ENCODE assay signal across 23 cellular contexts in the genomic region with DNA sequence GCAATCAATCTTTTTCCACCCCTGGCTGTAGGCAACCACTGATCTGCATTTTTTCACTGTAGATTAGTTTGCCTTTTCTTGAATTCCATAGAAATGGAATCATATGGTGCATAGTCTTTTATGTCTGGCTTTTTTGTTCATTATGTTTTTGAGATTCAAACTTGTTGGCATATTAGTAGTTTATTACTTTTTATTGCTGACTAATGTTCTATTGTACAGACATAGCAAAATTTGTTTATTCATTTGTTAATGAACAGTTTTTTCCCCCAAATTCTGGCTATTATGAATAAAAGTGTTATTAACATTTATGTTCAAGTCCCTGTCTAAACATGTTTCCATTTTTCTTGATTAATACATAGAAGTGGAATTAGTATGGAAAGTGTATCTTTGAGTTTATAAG. TPM values are rescaled to one million over a fixed set of nuclear protein-coding genes. Genes with fewer than 3 reads are reported as not detected.
A peak's percentile ranks its signal among the peaks of the same experiment; 100 is the strongest.
DNase-seq lines count a peak whose midpoint lies in the region; ATAC-seq, FAIRE-seq and TF ChIP-seq lines count a peak whose summit lies in the region.
"Had no signal": no experiment of that assay in that cellular context is flagged by ENCODE, and none has a peak within 500 bp of the region (broad histone marks: within the 10 kb centered on the region; RNA-seq: fewer than 3 reads in every experiment).

No MANE protein-coding gene starts in this region.

- no peak for TF ChIP-seq EP300 in A549 (IDR thresholded peaks at IDR 0.05)
- TF ChIP-seq EP300 in GM12878 (IDR thresholded peaks at IDR 0.05; ENCODE audit: borderline replicate concordance in 1 of 2, control insufficient read depth in 1 of 2, low read depth in 2 of 2, low read length in 2 of 2): no peak

- intact Hi-C loops in GM12878 (cut with micrococcal nuclease; ENCODE audit: unreplicated experiment): no loop called here

- no peak for TF ChIP-seq RAD21 in A549 (conservative IDR thresholded peaks at IDR 0.05 in 1 of 2, IDR thresholded peaks at IDR 0.05 in 1 of 2)
- no peak for TF ChIP-seq RAD21 in GM12878 (IDR thresholded peaks at IDR 0.05; ENCODE audit: insufficient read depth, low read depth, low read length)

- no peak for TF ChIP-seq CTCF in A549 (IDR thresholded peaks at IDR 0.05)
- no peak for TF ChIP-seq CTCF in GM12878 (IDR thresholded peaks at IDR 0.05 in 2 of 3, conservative IDR thresholded peaks at IDR 0.05 in 1 of 3; ENCODE audit: control insufficient read depth in 2 of 3, extremely low read depth in 1 of 3, insufficient read depth in 1 of 3, low read depth in 3 of 3, low read length in 3 of 3)

- H3K4me3 Mint-ChIP-seq in T-helper 17 cell: no peak overlapping the region
- H3K4me3 Mint-ChIP-seq: B cell; CD4-positive, alpha-beta T cell; CD8-positive, alpha-beta T cell had no signal

- ATAC-seq in A549 (no peak), GM12878 (no peak), T-helper 17 cell (no peak)
- ATAC-seq: CD8-positive, alpha-beta T cell had no signal

- DNase-seq in A549 (ENCODE audit: low read depth in 1 of 2, low spot score in 1 of 2) (no peak), GM12878 (ENCODE audit: low read depth, low spot score) (no peak), frontal cortex (ENCODE audit: low spot score in 2 of 2) (no peak), T-helper 17 cell (no peak), DMS53 (lab: John Stamatoyannopoulos, UW) (no peak)
- DNase-seq in activated CD8-positive, alpha-beta memory T cell treated with anti-CD3 and anti-CD28 coated beads, Interleukin-2, amount 50 U/mL, for 4 hours: no peak
- DNase-seq: 8988T; AML-193; Caco-2; Calu3; CD4-positive, alpha-beta T cell; CD8-positive, alpha-beta T cell; DMS79; DND-41; EL; GF-D8 had no signal

- RAD21 ChIA-PET in GM12878 (lab: Charles Lee; ENCODE audit: unreplicated experiment): no interaction called here

- no TSS peak for BruUV-seq in GM12878 (replicated peaks; lab: Mats Ljungman, UMichigan)

- no peak overlapping the region for H3K4me2 ChIP-seq in A549
- no peak overlapping the region for H3K4me2 ChIP-seq in GM12878 (ENCODE audit: control insufficient read depth, insufficient read depth)
- H3K4me2 ChIP-seq: BLaER1 treated with 17β-estradiol and CSF1 and Interleukin-3, amounts not matched to agents 10 nM and 100 nM had no signal

- H3K36me3 Mint-ChIP-seq in T-helper 17 cell (ENCODE audit: low read depth): no peaks in the 10 kb centered on the region
- H3K36me3 Mint-ChIP-seq: CD8-positive, alpha-beta T cell had no signal

- FAIRE-seq in A549 (lab: Jason Lieb, UNC) (no peak), G401.6 (lab: Jason Lieb, UNC) (peak; percentile 50), GM12878 (lab: Jason Lieb, UNC) (peak; percentile 31), frontal cortex (lab: Jason Lieb, UNC) (peak; percentile 26)
- FAIRE-seq: D721Med, GM12892, GM18507 had no signal

- no peak overlapping the region for H3K27ac ChIP-seq in A549
- no peak overlapping the region for H3K27ac ChIP-seq in GM12878 (ENCODE audit: control insufficient read depth, insufficient read depth)
- H3K27ac ChIP-seq: BLaER1 treated with 17β-estradiol and CSF1 and Interleukin-3, amounts not matched to agents 10 nM and 100 nM; C4-2B had no signal

- H3K4me1 Mint-ChIP-seq in T-helper 17 cell: no peaks in the 10 kb centered on the region
- H3K4me1 Mint-ChIP-seq: B cell had no signal

- SMC1A ChIA-PET in GM12878 (lab: Charles Lee; ENCODE audit: uncharacterized antibody, unreplicated experiment): no interaction called here

- POLR2A ChIA-PET in A549 (lab: Yijun Ruan, JAX) (no interaction called here), GM12878 (lab: Charles Lee) (no interaction called here)

- H3K27me3 ChIP-seq in GM12878 (replicated peaks in 1 of 2; ENCODE audit: control insufficient read depth in 2 of 2, insufficient read depth in 2 of 2, low read length in 1 of 2): no peaks in the 10 kb centered on the region
- H3K27me3 ChIP-seq: BLaER1 treated with 17β-estradiol and CSF1 and Interleukin-3, amounts not matched to agents 10 nM and 100 nM had no signal

- no peak overlapping the region for H3K4me3 ChIP-seq in A549
- H3K4me3 ChIP-seq in GM12878: no peak overlapping the region
- H3K4me3 ChIP-seq: BLaER1 treated with 17β-estradiol and CSF1 and Interleukin-3, amounts not matched to agents 10 nM and 100 nM had no signal

- in situ Hi-C loops in GM12878 (cut with MboI): no loop called here

- CTCF ChIA-PET in A549 (lab: Yijun Ruan, JAX) (no interaction called here), GM12878 (lab: Yijun Ruan, JAX) (no interaction called here)

- H3K9me3 ChIP-seq in A549: no peaks in the 10 kb centered on the region
- H3K9me3 ChIP-seq in GM12878 (replicated peaks; ENCODE audit: control insufficient read depth, insufficient read depth, low read length): no peaks in the 10 kb centered on the region
- H3K9me3 ChIP-seq in T-helper 17 cell (ENCODE audit: control insufficient read depth, low read length, poor library complexity, severe bottlenecking): no peaks in the 10 kb centered on the region

- H3K27ac Mint-ChIP-seq in T-helper 17 cell: no peak overlapping the region
- H3K27ac Mint-ChIP-seq: B cell; CD4-positive, alpha-beta T cell; CD8-positive, alpha-beta T cell had no signal

- no peaks in the 10 kb centered on the region for H4K20me1 ChIP-seq in GM12878 (ENCODE audit: control insufficient read depth, insufficient read depth)
- H4K20me1 ChIP-seq: BLaER1 treated with 17β-estradiol and CSF1 and Interleukin-3, amounts not matched to agents 10 nM and 100 nM had no signal

- no peaks in the 10 kb centered on the region for H3K79me2 ChIP-seq in GM12878 (ENCODE audit: control insufficient read depth, insufficient read depth, low read length)

- H3K4me1 ChIP-seq in A549 (no peaks in the 10 kb centered on the region), GM12878 (ENCODE audit: control insufficient read depth, insufficient read depth, low read length) (no peaks in the 10 kb centered on the region)
- H3K4me1 ChIP-seq: BLaER1 treated with 17β-estradiol and CSF1 and Interleukin-3, amounts not matched to agents 10 nM and 100 nM; Caco-2 had no signal

- no peaks in the 10 kb centered on the region for H3K36me3 ChIP-seq in GM12878 (ENCODE audit: control insufficient read depth in 2 of 2, insufficient read depth in 2 of 2, low read length in 1 of 2)
- H3K36me3 ChIP-seq: BLaER1 treated with 17β-estradiol and CSF1 and Interleukin-3, amounts not matched to agents 10 nM and 100 nM had no signal

- no peak overlapping the region for H2AFZ ChIP-seq in GM12878 (ENCODE audit: control insufficient read depth, low read depth, low read length)

- H3K27me3 Mint-ChIP-seq in T-helper 17 cell: peaks cover 6% of the 10 kb centered on the region

- no peak overlapping the region for H3K9ac ChIP-seq in GM12878 (ENCODE audit: control insufficient read depth, insufficient read depth, low read length)
- H3K9ac ChIP-seq: BLaER1 treated with 17β-estradiol and CSF1 and Interleukin-3, amounts not matched to agents 10 nM and 100 nM had no signal

- TF ChIP-seq POLR2A in A549 (IDR thresholded peaks at IDR 0.05; ENCODE audit: low read length) (no peak), GM12878 (IDR thresholded peaks at IDR 0.05; ENCODE audit: low read depth, low read length) (no peak)

TF ChIP-seq in A549, 52 proteins besides CTCF, POLR2A, EP300 and RAD21:
- TF ChIP-seq MAFK (IDR thresholded peaks at IDR 0.05; ENCODE audit: partially characterized antibody): peak; percentile 75
- TF ChIP-seq MYC (IDR thresholded peaks at IDR 0.05; ENCODE audit: borderline replicate concordance, low read length): no peak

TF ChIP-seq in GM12878, 131 proteins besides CTCF, POLR2A, EP300 and RAD21 (continues in another document):
- TF ChIP-seq SMAD1 (IDR thresholded peaks at IDR 0.05; ENCODE audit: low read depth, partially characterized antibody) (no peak), POU2F2 (IDR thresholded peaks at IDR 0.05; ENCODE audit: borderline replicate concordance, low read depth, low read length) (no peak), HDAC6 (IDR thresholded peaks at IDR 0.05; ENCODE audit: unreplicated experiment) (no peak), ZBTB33 (IDR thresholded peaks at IDR 0.05) (no peak), YBX1 (IDR thresholded peaks at IDR 0.05) (no peak)

RNA-seq across cellular contexts. Expression of gene WDSUB1, which starts 21.4 kb away (rescaled TPM):
- polyA plus RNA-seq in A549 (2011; rRNA removed) (11.4 and 11.7 TPM in 2 replicates), A549 (2017; fragmentation: RNase III; extraction: RNeasy Plus Mini Kit Qiagen cat#74134 plus additional on column Dnase treatment) (8.7 to 9.1 TPM (median 9.0 TPM) in 3 replicates), GM12878 (2011; rRNA removed) (6.1 and 7.2 TPM in 2 replicates), GM12878 (2014; fragmentation: Illumina TruSeq; extraction: Trizol) (7.9 and 9.6 TPM in 2 replicates), GM12878 (2014; fragmentation: Nextera tagmentation; extraction: Ambion mirVana) (1 to 10 TPM; 5.8 to 7.4 TPM), GM12878 (2014; rRNA removed) (4.4 and 4.5 TPM in 2 replicates), GM12878 (2016; fragmentation: Nextera tagmentation; extraction: Ambion mirVana) (10 to 100 TPM; 10.3 to 12.7 TPM)
- polyA plus RNA-seq in A549 (2012; cell fraction: cytosol; rRNA removed): 5.5 and 6.2 TPM in 2 replicates
- 3.8 and 4.7 TPM in 2 replicates for polyA plus RNA-seq in A549 (2012; cell fraction: nucleus; rRNA removed)
- 8.4 and 10.5 TPM in 2 replicates for polyA minus RNA-seq in A549 (2011; rRNA and poly(A)+ RNA removed)
- 27.5 and 28.7 TPM in 2 replicates for total RNA-seq in GM12878 (2013; cell fraction: nucleolus; rRNA removed)
- total RNA-seq in GM12878 (2014; rRNA removed) (6.8 and 7.0 TPM in 2 replicates), GM12878 (2014; rRNA removed; fragmentation: Illumina TruSeq; extraction: Trizol) (8.0 and 9.2 TPM in 2 replicates), GM12878 (2021) (7.0 and 7.9 TPM in 2 replicates), frontal cortex (22.4 TPM), T-helper 17 cell (1 to 10 TPM; 4.4 to 5.9 TPM)
- polyA plus RNA-seq in GM12878 (2011; ENCODE audit: low read depth): 3.6 TPM
- 4.4 and 4.6 TPM in 2 replicates for polyA plus RNA-seq in GM12878 (2011; cell fraction: cytosol; rRNA removed)
- 6.8 and 8.4 TPM in 2 replicates for polyA plus RNA-seq in GM12878 (2011; cell fraction: nucleus; rRNA removed)
- polyA plus RNA-seq in GM12878 (2012): 4.5 and 8.1 TPM in 2 replicates
- 8.6 and 10.5 TPM in 2 replicates for polyA minus RNA-seq in GM12878 (2011; rRNA and poly(A)+ RNA removed)
- 3.6 and 3.9 TPM in 2 replicates for polyA minus RNA-seq in GM12878 (2011; cell fraction: cytosol; rRNA and poly(A)+ RNA removed)
- polyA minus RNA-seq in GM12878 (2011; cell fraction: nucleus; rRNA and poly(A)+ RNA removed): 10.9 and 13.5 TPM in 2 replicates
